ENCODE assay signal across 15 cellular contexts in the genomic region with DNA sequence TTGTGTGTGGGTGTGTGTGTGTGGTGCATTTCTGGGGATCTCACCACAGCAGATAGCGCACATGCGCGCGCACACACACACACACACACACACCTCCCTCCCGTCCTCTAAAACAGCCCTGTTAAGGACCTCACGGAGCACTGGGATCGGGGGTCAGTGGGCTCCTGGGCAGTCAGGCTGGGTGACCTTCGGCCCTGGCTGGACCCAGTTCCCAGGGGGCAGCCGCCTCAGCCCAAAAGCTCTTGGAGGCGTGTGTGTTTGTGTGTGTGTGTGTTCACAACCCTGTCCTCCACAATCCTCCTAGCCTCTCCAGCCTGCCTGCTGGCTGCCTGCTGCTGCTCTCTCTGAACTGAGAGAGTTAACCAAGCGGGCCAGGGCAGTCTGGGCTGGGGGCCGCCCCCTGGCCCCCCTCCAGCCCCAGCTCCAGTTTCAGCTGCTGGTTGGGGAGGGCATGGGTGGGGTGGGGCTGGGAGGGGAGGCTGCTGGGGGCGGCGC. TPM values are rescaled to one million over a fixed set of nuclear protein-coding genes. Genes with fewer than 3 reads are reported as not detected.
DNase-seq lines count a peak whose midpoint lies in the region; ATAC-seq, FAIRE-seq and TF ChIP-seq lines count a peak whose summit lies in the region.
"Had no signal": no experiment of that assay in that cellular context is flagged by ENCODE, and none has a peak within 500 bp of the region (broad histone marks: within the 10 kb centered on the region; RNA-seq: fewer than 3 reads in every experiment).

No MANE protein-coding gene starts in this region.

- peaks cover 0 to 10% of the 10 kb centered on the region in 2 donors for H3K27me3 ChIP-seq in Peyer's patch

- no peak for TF ChIP-seq CTCF in Peyer's patch (IDR thresholded peaks at IDR 0.05)
- no peak for TF ChIP-seq CTCF in D721Med (IDR thresholded peaks at IDR 0.05; ENCODE audit: insufficient read depth, missing control alignments)

- H3K36me3 ChIP-seq in Peyer's patch: no peaks in the 10 kb centered on the region

- ATAC-seq in left ventricle myocardium superior: peak; percentile 56
- ATAC-seq in sciatic nerve: peak; percentile 41
- ATAC-seq: activated naive CD8-positive, alpha-beta T cell treated with anti-CD3 and anti-CD28 coated beads, Interleukin-2, amount 50 U/mL, for 24 hours had no signal

- peak overlapping the region; percentile 9 to 52 (median 29) for H3K4me3 ChIP-seq in Peyer's patch

- no peak for FAIRE-seq in D721Med (lab: Jason Lieb, UNC)
- FAIRE-seq: G401.6, H54 had no signal

- intact Hi-C loops in left ventricle myocardium superior (cut with micrococcal nuclease): no loop called here
- intact Hi-C loops in sciatic nerve (cut with DNase I): no loop called here

- H3K27ac ChIP-seq in Peyer's patch: peak overlapping the region; percentile 57 to 84 (median 76)

- no peaks in the 10 kb centered on the region for H3K9me3 ChIP-seq in Peyer's patch

- DNase-seq in Peyer's patch: no peak
- peak; percentile 84 for DNase-seq in left ventricle myocardium superior
- peak; percentile 84 for DNase-seq in sciatic nerve (ENCODE audit: low spot score)
- no peak for DNase-seq in NOMO-1 treated with dmso at 0.1 percent for 144 hours (lab: John Stamatoyannopoulos, UW; ENCODE audit: unreplicated experiment)
- no peak for DNase-seq in COLO829 (ENCODE audit: low spot score)
- DNase-seq in D721Med (ENCODE audit: insufficient read length, low spot score): no peak
- DNase-seq: activated CD8-positive, alpha-beta memory T cell treated with anti-CD3 and anti-CD28 coated beads for 24 hours; activated naive CD8-positive, alpha-beta T cell treated with anti-CD3 and anti-CD28 coated beads, Interleukin-2, amount 50 U/mL, for 24 hours; islet precursor cell; NCI-H82; stimulated activated CD8-positive, alpha-beta memory T cell treated with anti-CD3 and anti-CD28 coated beads, Interleukin-4, amount 100 ng/mL, for 48 hours; T-helper 1 cell had no signal

- TF ChIP-seq POLR2A in Peyer's patch (IDR thresholded peaks at IDR 0.05): no peak

- peaks cover 6 to 52% (median 19%) of the 10 kb centered on the region in 4 donors for H3K4me1 ChIP-seq in Peyer's patch

RNA-seq across cellular contexts. Expression of gene FXYD1, which starts 0.3 kb away (rescaled TPM):
- total RNA-seq in Peyer's patch (10 to 100 TPM in 2 of 4 donors, not detected in 2; 12.3 to 12.7 TPM), left ventricle myocardium superior (489 TPM), sciatic nerve (460 TPM)
- total RNA-seq: M059J had no signal

RNA-seq across cellular contexts. Expression of gene LGI4, which starts 3.5 kb away (rescaled TPM):
- total RNA-seq in Peyer's patch (10 to 100 TPM in 2 of 4 donors, 1 to 10 TPM in 2; 6.1 to 37.3 (median 14.4) TPM), left ventricle myocardium superior (9.0 TPM), sciatic nerve (244 TPM)
- total RNA-seq: M059J had no signal

RNA-seq across cellular contexts. Expression of gene FXYD7, which starts 4.7 kb away (rescaled TPM):
- not detected for total RNA-seq in Peyer's patch
- not detected for total RNA-seq in left ventricle myocardium superior
- total RNA-seq in sciatic nerve: 5.5 TPM
- total RNA-seq: M059J had no signal

RNA-seq across cellular contexts. Expression of gene FXYD5, which starts 16.2 kb away (rescaled TPM):
- total RNA-seq in Peyer's patch: 10 to 100 TPM in 3 of 4 donors, 1 to 10 TPM in 1; 6.0 to 67.7 (median 22.2) TPM
- total RNA-seq in left ventricle myocardium superior: 21.2 TPM
- 92.9 TPM for total RNA-seq in sciatic nerve

RNA-seq across cellular contexts. Expression of gene FXYD3, which starts 22.7 kb away (rescaled TPM):
- 1,000 to 10,000 TPM in 3 of 4 donors, 10 to 100 TPM in 1; 33.0 to 1,418 (median 1,063) TPM for total RNA-seq in Peyer's patch
- total RNA-seq in left ventricle myocardium superior: 3.1 TPM
- 24.1 TPM for total RNA-seq in sciatic nerve

Comparison
In these comparisons a context has a peak if more than half of its experiments do, and no peak if none do; other contexts are left out.
1. DNase-seq: peak in left ventricle myocardium superior (single experiment) and sciatic nerve (single experiment); none in Peyer's patch (0 of 3), NOMO-1 treated with dmso at 0.1 percent for 144 hours (single experiment), COLO829 (single experiment) and D721Med (single experiment).
2. RNA of gene FXYD1, which starts 0.3 kb away (total RNA-seq): 489 TPM in left ventricle myocardium superior (single experiment) and 460 TPM in sciatic nerve (single experiment); 12.3 to 12.7 TPM in Peyer's patch; every median in the first group is over 10 times any median in the second.